9 cellular contexts compared by ENCODE assay signal in genomic region chr19:39399684-39400465, GRCh38. TPM values are rescaled to one million over a fixed set of nuclear protein-coding genes. Genes with fewer than 3 reads are reported as not detected.
DNase-seq lines count a peak whose midpoint lies in the region; ATAC-seq and TF ChIP-seq lines count a peak whose summit lies in the region.
"Had no signal": no experiment of that assay in that cellular context is flagged by ENCODE, and none has a peak within 500 bp of the region (broad histone marks: within the 10 kb centered on the region; RNA-seq: fewer than 3 reads in every experiment).

No MANE protein-coding gene starts in this region.

- in situ Hi-C loops in GM13977 (cut with MboI; ENCODE audit: low pct_unique_long_range_greater_than_20kb, low sequenced_read_pairs, unreplicated experiment) = no loop called here

- H3K4me3 ChIP-seq in subcutaneous abdominal adipose tissue (ENCODE audit: low read depth in 1 of 5, low read length in 5 of 5) = no peak overlapping the region

- peak overlapping the region in 1 of 5 donors; percentile 52 for H3K9ac ChIP-seq in subcutaneous abdominal adipose tissue (ENCODE audit: low read length in 5 of 5)

- H3K9me3 Mint-ChIP-seq in activated T-cell treated with anti-CD3 and anti-CD28 coated beads, Interleukin-2, amount 50 U/mL, for 24 hours = no peaks in the 10 kb centered on the region
- no peaks in the 10 kb centered on the region for H3K9me3 Mint-ChIP-seq in activated CD8-positive, alpha-beta T cell treated with anti-CD3 and anti-CD28 coated beads for 36 hours

- H3K27ac ChIP-seq in subcutaneous abdominal adipose tissue (ENCODE audit: low read depth, low read length) = peak overlapping the region; percentile 95

- no peaks in the 10 kb centered on the region for H3K9me3 ChIP-seq in subcutaneous abdominal adipose tissue (ENCODE audit: control insufficient read depth in 5 of 5, low read length in 5 of 5)

- H3K4me1 Mint-ChIP-seq in activated T-cell treated with anti-CD3 and anti-CD28 coated beads, Interleukin-2, amount 50 U/mL, for 24 hours (ENCODE audit: low read depth) = peaks cover 76% of the 10 kb centered on the region
- H3K4me1 Mint-ChIP-seq in activated CD8-positive, alpha-beta T cell treated with anti-CD3 and anti-CD28 coated beads for 36 hours (ENCODE audit: low read depth) = peaks cover 66% of the 10 kb centered on the region

- H3K27me3 ChIP-seq in subcutaneous abdominal adipose tissue (ENCODE audit: control insufficient read depth in 5 of 5, insufficient read depth in 4 of 5, low read length in 5 of 5) = no peaks in the 10 kb centered on the region

- intact Hi-C loops in activated CD8-positive, alpha-beta T cell treated with anti-CD3 and anti-CD28 coated beads for 36 hours (cut with micrococcal nuclease) = no loop called here

- POLR2A ChIA-PET in activated CD8-positive, alpha-beta T cell treated with anti-CD3 and anti-CD28 coated beads for 36 hours (lab: Charles Lee) = interaction anchor here (1.3 to 9.9 kb wide), 6 partner anchors 9 to 57 kb away, joined by 4 to 80 read pairs (median 12); partner anchors contain the start of genes MED29, PAF1, PLEKHG2 and RPS16

- no peak for DNase-seq in activated T-cell treated with anti-CD3 and anti-CD28 coated beads, Interleukin-2, amount 50 U/mL, for 24 hours
- no peak for DNase-seq in activated T-cell treated with anti-CD3 and anti-CD28 coated beads for 4 hours
- no peak for DNase-seq in activated CD8-positive, alpha-beta T cell treated with anti-CD3 and anti-CD28 coated beads for 36 hours
- DNase-seq in left kidney (ENCODE audit: low read depth, low spot score) = peak; percentile 57
- no peak for DNase-seq in GM13977 (ENCODE audit: low spot score)
- no peak for DNase-seq in activated gamma-delta T cell (lab: John Stamatoyannopoulos, UW)
- DNase-seq in NCI-H2081 treated with DMSO at 0.1 percent for 48 hours (lab: John Stamatoyannopoulos, UW) = no peak
- DNase-seq: NCI-H774 had no signal

- H3K36me3 ChIP-seq in subcutaneous abdominal adipose tissue (ENCODE audit: control insufficient read depth in 5 of 5, insufficient read depth in 5 of 5, low read length in 5 of 5) = peaks cover 0 to 12% (median 10%) of the 10 kb centered on the region in 5 donors

- ATAC-seq in activated CD8-positive, alpha-beta T cell treated with anti-CD3 and anti-CD28 coated beads for 36 hours = no peak

- peak overlapping the region; percentile 3 for H3K4me3 Mint-ChIP-seq in activated T-cell treated with anti-CD3 and anti-CD28 coated beads, Interleukin-2, amount 50 U/mL, for 24 hours
- H3K4me3 Mint-ChIP-seq in activated CD8-positive, alpha-beta T cell treated with anti-CD3 and anti-CD28 coated beads for 36 hours = no peak overlapping the region

- peak overlapping the region; percentile 98 for H3K27ac Mint-ChIP-seq in activated T-cell treated with anti-CD3 and anti-CD28 coated beads, Interleukin-2, amount 50 U/mL, for 24 hours
- peak overlapping the region; percentile 76 for H3K27ac Mint-ChIP-seq in activated CD8-positive, alpha-beta T cell treated with anti-CD3 and anti-CD28 coated beads for 36 hours

- no peak for TF ChIP-seq CTCF in activated CD8-positive, alpha-beta T cell treated with anti-CD3 and anti-CD28 coated beads for 36 hours (IDR thresholded peaks at IDR 0.05)
- no peak for TF ChIP-seq CTCF in GM13977 (IDR thresholded peaks at IDR 0.05; ENCODE audit: extremely low read depth, insufficient read depth, missing control alignments)

- H3K4me1 ChIP-seq in subcutaneous abdominal adipose tissue (ENCODE audit: control insufficient read depth in 5 of 5, insufficient read depth in 5 of 5, low read length in 5 of 5) = peaks cover 24 to 64% (median 46%) of the 10 kb centered on the region in 5 donors

- CTCF ChIA-PET in activated CD8-positive, alpha-beta T cell treated with anti-CD3 and anti-CD28 coated beads for 36 hours (lab: Charles Lee) = interaction anchor here (0.6 to 8.5 kb wide), 3 partner anchors 9 to 14 kb away, joined by 3 to 153 read pairs (median 17); partner anchors contain the start of genes MED29, PAF1 and PLEKHG2

- peaks cover 24% of the 10 kb centered on the region for H3K36me3 Mint-ChIP-seq in activated T-cell treated with anti-CD3 and anti-CD28 coated beads, Interleukin-2, amount 50 U/mL, for 24 hours (ENCODE audit: low read depth)
- peaks cover 20% of the 10 kb centered on the region for H3K36me3 Mint-ChIP-seq in activated CD8-positive, alpha-beta T cell treated with anti-CD3 and anti-CD28 coated beads for 36 hours (ENCODE audit: low read depth)

- H3K27me3 Mint-ChIP-seq in activated T-cell treated with anti-CD3 and anti-CD28 coated beads, Interleukin-2, amount 50 U/mL, for 24 hours = no peaks in the 10 kb centered on the region
- no peaks in the 10 kb centered on the region for H3K27me3 Mint-ChIP-seq in activated CD8-positive, alpha-beta T cell treated with anti-CD3 and anti-CD28 coated beads for 36 hours

RNA-seq across cellular contexts. Expression of gene ZFP36, which starts 6.8 kb away (rescaled TPM):
- total RNA-seq in activated CD8-positive, alpha-beta T cell treated with anti-CD3 and anti-CD28 coated beads for 36 hours = 10 to 100 TPM; 74.6 to 80.3 TPM

RNA-seq across cellular contexts. Expression of gene MED29, which starts 8.7 kb away (rescaled TPM):
- total RNA-seq in activated CD8-positive, alpha-beta T cell treated with anti-CD3 and anti-CD28 coated beads for 36 hours = 10 to 100 TPM; 19.5 to 19.8 TPM

RNA-seq across cellular contexts. Expression of gene PAF1, which starts 9.0 kb away (rescaled TPM):
- total RNA-seq in activated CD8-positive, alpha-beta T cell treated with anti-CD3 and anti-CD28 coated beads for 36 hours = 10 to 100 TPM; 35.5 to 36.5 TPM

RNA-seq across cellular contexts. Expression of gene PLEKHG2, which starts 12.6 kb away (rescaled TPM):
- 10 to 100 TPM; 35.9 to 42.8 TPM for total RNA-seq in activated CD8-positive, alpha-beta T cell treated with anti-CD3 and anti-CD28 coated beads for 36 hours

RNA-seq across cellular contexts. Expression of gene RPS16, which starts 35.9 kb away (rescaled TPM):
- 1,000 to 10,000 TPM; 3,249 to 3,324 TPM for total RNA-seq in activated CD8-positive, alpha-beta T cell treated with anti-CD3 and anti-CD28 coated beads for 36 hours
